Comparison of ENCODE assay signal across 1 cellular context in the genomic region with DNA sequence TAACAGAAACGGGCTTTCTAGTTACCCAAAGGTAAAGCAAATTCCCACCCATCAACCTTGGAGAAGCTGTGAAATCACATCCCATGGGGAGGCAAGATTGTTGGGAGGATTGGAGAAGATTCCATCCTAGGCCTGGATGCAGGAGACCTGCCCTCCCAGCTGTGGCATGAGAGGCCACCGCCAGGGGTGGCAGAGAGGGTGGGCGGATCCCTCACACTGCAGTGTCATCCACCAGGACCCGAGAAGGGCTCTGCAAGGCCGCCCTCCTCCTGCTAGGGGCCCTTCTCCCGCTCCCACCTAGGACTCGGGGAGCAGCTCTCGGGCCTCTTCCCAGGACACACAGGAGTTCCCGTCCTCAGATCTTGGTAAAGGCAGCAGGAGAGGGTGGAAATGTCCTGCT.
TF ChIP-seq lines count a peak whose summit lies in the region.

No MANE protein-coding gene starts in this region.

TF ChIP-seq in WTC11, 78 proteins besides CTCF, POLR2A, EP300 and RAD21 (continued from another document):
- TF ChIP-seq, protein P1, sequence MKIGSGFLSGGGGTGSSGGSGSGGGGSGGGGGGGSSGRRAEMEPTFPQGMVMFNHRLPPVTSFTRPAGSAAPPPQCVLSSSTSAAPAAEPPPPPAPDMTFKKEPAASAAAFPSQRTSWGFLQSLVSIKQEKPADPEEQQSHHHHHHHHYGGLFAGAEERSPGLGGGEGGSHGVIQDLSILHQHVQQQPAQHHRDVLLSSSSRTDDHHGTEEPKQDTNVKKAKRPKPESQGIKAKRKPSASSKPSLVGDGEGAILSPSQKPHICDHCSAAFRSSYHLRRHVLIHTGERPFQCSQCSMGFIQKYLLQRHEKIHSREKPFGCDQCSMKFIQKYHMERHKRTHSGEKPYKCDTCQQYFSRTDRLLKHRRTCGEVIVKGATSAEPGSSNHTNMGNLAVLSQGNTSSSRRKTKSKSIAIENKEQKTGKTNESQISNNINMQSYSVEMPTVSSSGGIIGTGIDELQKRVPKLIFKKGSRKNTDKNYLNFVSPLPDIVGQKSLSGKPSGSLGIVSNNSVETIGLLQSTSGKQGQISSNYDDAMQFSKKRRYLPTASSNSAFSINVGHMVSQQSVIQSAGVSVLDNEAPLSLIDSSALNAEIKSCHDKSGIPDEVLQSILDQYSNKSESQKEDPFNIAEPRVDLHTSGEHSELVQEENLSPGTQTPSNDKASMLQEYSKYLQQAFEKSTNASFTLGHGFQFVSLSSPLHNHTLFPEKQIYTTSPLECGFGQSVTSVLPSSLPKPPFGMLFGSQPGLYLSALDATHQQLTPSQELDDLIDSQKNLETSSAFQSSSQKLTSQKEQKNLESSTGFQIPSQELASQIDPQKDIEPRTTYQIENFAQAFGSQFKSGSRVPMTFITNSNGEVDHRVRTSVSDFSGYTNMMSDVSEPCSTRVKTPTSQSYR (CRISPR knock-in tag; IDR thresholded peaks at IDR 0.05): no peak
- TF ChIP-seq IRF2 (CRISPR knock-in tag; IDR thresholded peaks at IDR 0.05; ENCODE audit: borderline replicate concordance, low read depth): no peak
